Comparison of ENCODE assay signal across 9 cellular contexts in genomic region chrX:103647630-103648029, GRCh38.
"Had no signal": no experiment of that assay in that cellular context is flagged by ENCODE, and none has a peak within 500 bp of the region (broad histone marks: within the 10 kb centered on the region; RNA-seq: fewer than 3 reads in every experiment).

No MANE protein-coding gene starts in this region.

- H3K36me3 Mint-ChIP-seq: IgD-negative memory B cell had no signal

- H3K4me1 Mint-ChIP-seq: GM23338, IgD-negative memory B cell had no signal

- FAIRE-seq: HepG2 had no signal

- H3K4me1 ChIP-seq: HAP-1 had no signal

- H3K4me3 Mint-ChIP-seq: GM23338, HFFc6, IgD-negative memory B cell had no signal

- DNase-seq: H7, HFFc6, KBM-7 had no signal

- H3K4me2 ChIP-seq: GM23338 had no signal

- H3K9me3 Mint-ChIP-seq: GM23338, HFFc6 had no signal

- H3K36me3 ChIP-seq: HAP-1 had no signal

- H3K27ac ChIP-seq: HL-60 had no signal

- H3K9me3 ChIP-seq: HAP-1 had no signal

- H3K4me3 ChIP-seq: GM23338, HAP-1 had no signal

- H3K27ac Mint-ChIP-seq: GM23338, HFFc6, IgD-negative memory B cell had no signal

- ATAC-seq: GM23338, HCT116, HepG2 had no signal

- H2AFZ ChIP-seq: GM23338 had no signal
